Comparison of ENCODE assay signal across 7 cellular contexts in the genomic region with DNA sequence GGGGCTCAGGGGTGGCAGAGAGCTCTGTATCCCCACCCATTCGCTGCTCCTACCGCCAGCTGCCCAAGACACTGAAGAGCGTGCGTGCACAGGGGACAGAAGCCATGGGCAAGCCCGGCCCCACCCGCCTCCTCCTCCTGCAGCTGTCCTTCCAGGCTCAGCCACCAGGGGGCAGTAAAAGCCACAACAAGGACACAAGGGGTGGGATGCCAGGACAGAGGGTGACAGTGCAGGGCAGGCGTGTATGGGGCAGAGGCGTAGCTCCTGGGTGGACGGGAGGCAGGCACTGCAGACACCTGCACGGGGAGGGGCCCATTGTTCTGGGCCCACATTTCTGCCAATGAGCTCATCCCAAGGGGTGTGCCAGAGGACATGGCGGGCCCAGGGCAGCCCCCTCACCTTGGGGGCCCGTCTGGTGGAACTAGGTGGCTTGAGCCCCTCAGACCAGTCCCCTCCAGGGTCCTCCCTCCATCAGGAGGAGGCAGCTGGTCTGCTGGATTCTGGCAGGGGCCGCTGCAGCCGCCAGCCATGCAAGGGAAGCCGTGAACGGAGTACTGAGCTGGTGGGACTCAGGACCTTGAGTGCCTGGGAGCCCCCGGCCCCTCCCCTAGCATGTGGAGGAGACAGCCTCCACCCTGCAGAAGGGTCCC.
DNase-seq lines count a peak whose midpoint lies in the region; ATAC-seq and TF ChIP-seq lines count a peak whose summit lies in the region.

No MANE protein-coding gene starts in this region.

- DNase-seq in GM10248 (ENCODE audit: extremely low spot score), result peak; percentile 94
- DNase-seq in LNCaP clone FGC (ENCODE audit: low read depth), result peak; percentile 64
- peak; percentile 56 to 76 (median 66) for DNase-seq in T-helper 1 cell
- DNase-seq in amniotic epithelial cell (ENCODE audit: low read depth), result peak; percentile 61
- DNase-seq in left ventricle myocardium inferior, result peak; percentile 88
- no peak for DNase-seq in retinal pigment epithelial cell (ENCODE audit: low read depth)

- intact Hi-C loops in left ventricle myocardium inferior (cut with micrococcal nuclease), result loop anchor here (5.0 kb wide), 1 partner anchor 84 kb away; no protein-coding TSS in a partner anchor

- no peak overlapping the region for H3K4me3 ChIP-seq in LNCaP clone FGC (ENCODE audit: low read depth, low read length)
- H3K4me3 ChIP-seq in left ventricle myocardium inferior, result no peak overlapping the region
- no peak overlapping the region for H3K4me3 ChIP-seq in retinal pigment epithelial cell (ENCODE audit: low read length)

- H3K36me3 ChIP-seq in left ventricle myocardium inferior, result peaks cover 38% of the 10 kb centered on the region

- POLR2A ChIA-PET in GM10248 (lab: Yijun Ruan, JAX), result interaction anchor here (0.5 to 0.6 kb wide), 2 partner anchors 291 to 1763 kb away, joined by 4 to 8 read pairs; no protein-coding TSS in a partner anchor

- H3K9me3 ChIP-seq in left ventricle myocardium inferior (replicated peaks), result no peaks in the 10 kb centered on the region

- CTCF ChIA-PET in GM10248 (lab: Yijun Ruan, JAX), result interaction anchor here (0.6 to 3.6 kb wide), 61 partner anchors 9 to 648 kb away, joined by 3 to 43 read pairs (median 4); a partner anchor contains a TSS

- ATAC-seq in HG02798 (IDR thresholded peaks at IDR 0.05; ENCODE audit: poor library complexity, unreplicated experiment), result no peak

- H3K4me1 ChIP-seq in left ventricle myocardium inferior, result peaks cover 66% of the 10 kb centered on the region

- H3K27me3 ChIP-seq in left ventricle myocardium inferior (ENCODE audit: low read depth), result no peaks in the 10 kb centered on the region

- TF ChIP-seq CTCF in GM10248 (IDR thresholded peaks at IDR 0.05; ENCODE audit: control extremely low read depth, extremely low read depth, low read depth, missing control alignments) (peak; percentile 97), LNCaP clone FGC (IDR thresholded peaks at IDR 0.05; ENCODE audit: control insufficient read depth, extremely low read depth, insufficient read depth) (peak; percentile 98), left ventricle myocardium inferior (IDR thresholded peaks at IDR 0.05; ENCODE audit: borderline replicate concordance) (peak; percentile 96), retinal pigment epithelial cell (conservative IDR thresholded peaks at IDR 0.05; ENCODE audit: low read depth, low read length) (peak; percentile 95)

- H3K27ac ChIP-seq in left ventricle myocardium inferior (replicated peaks), result peak overlapping the region; percentile 63
